ENCODE assay signal across 14 cellular contexts in genomic region chr7:20216637-20217036, GRCh38. TPM values are rescaled to one million over a fixed set of nuclear protein-coding genes. Genes with fewer than 3 reads are reported as not detected.
DNase-seq lines count a peak whose midpoint lies in the region; ATAC-seq and TF ChIP-seq lines count a peak whose summit lies in the region.
"Had no signal": no experiment of that assay in that cellular context is flagged by ENCODE, and none has a peak within 500 bp of the region (broad histone marks: within the 10 kb centered on the region; RNA-seq: fewer than 3 reads in every experiment).

No MANE protein-coding gene starts in this region.

- H3K4me3 Mint-ChIP-seq in GM23338, result peak overlapping the region; percentile 71
- H3K4me3 Mint-ChIP-seq in stimulated activated memory B cell treated with anti-CD40 and anti-IgM and Interleukin-4, amounts not matched to agents 10 μg/mL and 1 μg/mL and 100 μg/mL, for 72 hours, result peak overlapping the region; percentile 65
- H3K4me3 Mint-ChIP-seq in CD4-positive, alpha-beta memory T cell, result no peak overlapping the region
- H3K4me3 Mint-ChIP-seq in activated CD4-positive, alpha-beta memory T cell treated with anti-CD3 and anti-CD28 coated beads for 36 hours, result no peak overlapping the region
- H3K4me3 Mint-ChIP-seq: stimulated activated effector memory CD8-positive, alpha-beta T cell treated with anti-CD3 and anti-CD28 coated beads, Interleukin-12 subunit alpha, Interleukin-12 subunit beta, amount 100 ng/mL, for 72 hours had no signal

- peaks cover 36% of the 10 kb centered on the region for H3K4me1 Mint-ChIP-seq in GM23338
- peaks cover 54% of the 10 kb centered on the region for H3K4me1 Mint-ChIP-seq in stimulated activated memory B cell treated with anti-CD40 and anti-IgM and Interleukin-4, amounts not matched to agents 10 μg/mL and 1 μg/mL and 100 μg/mL, for 72 hours
- H3K4me1 Mint-ChIP-seq in CD4-positive, alpha-beta memory T cell, result peaks cover 0 to 2% (median 0%) of the 10 kb centered on the region in 4 donors
- H3K4me1 Mint-ChIP-seq in activated CD4-positive, alpha-beta memory T cell treated with anti-CD3 and anti-CD28 coated beads for 36 hours (ENCODE audit: low read depth), result no peaks in the 10 kb centered on the region

- H3K9ac ChIP-seq in OCI-LY1 (ENCODE audit: low read length), result peak overlapping the region; percentile 57
- H3K9ac ChIP-seq: GM23248 had no signal

- H3K79me2 ChIP-seq in GM23338 (replicated peaks; ENCODE audit: insufficient read depth) (no peaks in the 10 kb centered on the region), OCI-LY1 (ENCODE audit: insufficient read depth, low read length) (peaks cover 53% of the 10 kb centered on the region)

- peak overlapping the region; percentile 42 for H3K4me3 ChIP-seq in GM23338
- peak overlapping the region; percentile 65 for H3K4me3 ChIP-seq in OCI-LY1 (ENCODE audit: low read depth, low read length, poor library complexity, severe bottlenecking)
- H3K4me3 ChIP-seq in CD4-positive, alpha-beta memory T cell (ENCODE audit: low read length in 2 of 2), result no peak overlapping the region
- H3K4me3 ChIP-seq: BLaER1 treated with 17β-estradiol and CSF1 and Interleukin-3, amounts not matched to agents 10 nM and 100 nM; GM23248 had no signal

- H2AFZ ChIP-seq in GM23338, result no peak overlapping the region
- peak overlapping the region; percentile 6; the same call in 1 of the 2 replicates for H2AFZ ChIP-seq in OCI-LY1 (ENCODE audit: low read length)
- H2AFZ ChIP-seq: GM23248 had no signal

- peaks cover 4% of the 10 kb centered on the region; the same call in 2 of the 3 replicates for H3K9me3 Mint-ChIP-seq in GM23338
- H3K9me3 Mint-ChIP-seq in stimulated activated memory B cell treated with anti-CD40 and anti-IgM and Interleukin-4, amounts not matched to agents 10 μg/mL and 1 μg/mL and 100 μg/mL, for 72 hours, result peaks cover 2% of the 10 kb centered on the region
- peaks cover 0 to 6% (median 2%) of the 10 kb centered on the region in 8 donors for H3K9me3 Mint-ChIP-seq in CD4-positive, alpha-beta memory T cell
- no peaks in the 10 kb centered on the region for H3K9me3 Mint-ChIP-seq in activated CD4-positive, alpha-beta memory T cell treated with anti-CD3 and anti-CD28 coated beads for 36 hours

- no peaks in the 10 kb centered on the region for H3K36me3 ChIP-seq in GM23338 (ENCODE audit: insufficient read depth)
- peaks cover 23% of the 10 kb centered on the region for H3K36me3 ChIP-seq in OCI-LY1 (ENCODE audit: insufficient read depth, low read length)
- no peaks in the 10 kb centered on the region for H3K36me3 ChIP-seq in CD4-positive, alpha-beta memory T cell (ENCODE audit: insufficient read depth, low read length)

- no peak for ATAC-seq in GM23338
- no peak for ATAC-seq in foreskin keratinocyte
- no peak for ATAC-seq in stimulated activated memory B cell treated with anti-CD40 and anti-IgM and Interleukin-4, amounts not matched to agents 10 μg/mL and 1 μg/mL and 100 μg/mL, for 72 hours
- ATAC-seq: right cardiac atrium; stimulated activated effector memory CD8-positive, alpha-beta T cell treated with anti-CD3 and anti-CD28 coated beads, Interleukin-12 subunit alpha, Interleukin-12 subunit beta, amount 100 ng/mL, for 72 hours had no signal

- TF ChIP-seq CTCF in GM23338 (conservative IDR thresholded peaks at IDR 0.05; ENCODE audit: low read depth in 2 of 2) (no peak), OCI-LY1 (IDR thresholded peaks at IDR 0.05; ENCODE audit: low read length) (no peak), foreskin keratinocyte (conservative IDR thresholded peaks at IDR 0.05) (no peak)

- peaks cover 17% of the 10 kb centered on the region; the same call in 2 of the 3 replicates for H3K36me3 Mint-ChIP-seq in GM23338 (ENCODE audit: low read depth)
- H3K36me3 Mint-ChIP-seq in stimulated activated memory B cell treated with anti-CD40 and anti-IgM and Interleukin-4, amounts not matched to agents 10 μg/mL and 1 μg/mL and 100 μg/mL, for 72 hours, result peaks cover 15% of the 10 kb centered on the region
- H3K36me3 Mint-ChIP-seq in CD4-positive, alpha-beta memory T cell, result no peaks in the 10 kb centered on the region
- no peaks in the 10 kb centered on the region for H3K36me3 Mint-ChIP-seq in activated CD4-positive, alpha-beta memory T cell treated with anti-CD3 and anti-CD28 coated beads for 36 hours
- H3K36me3 Mint-ChIP-seq: stimulated activated effector memory CD8-positive, alpha-beta T cell treated with anti-CD3 and anti-CD28 coated beads, Interleukin-12 subunit alpha, Interleukin-12 subunit beta, amount 100 ng/mL, for 72 hours had no signal

- H3K9me3 ChIP-seq in OCI-LY1 (ENCODE audit: low read length), result no peaks in the 10 kb centered on the region
- H3K9me3 ChIP-seq in CD4-positive, alpha-beta memory T cell (ENCODE audit: control insufficient read depth in 1 of 2, low read length in 2 of 2), result no peaks in the 10 kb centered on the region

- H3K27me3 ChIP-seq in GM23338 (ENCODE audit: insufficient read depth), result no peaks in the 10 kb centered on the region
- no peaks in the 10 kb centered on the region for H3K27me3 ChIP-seq in OCI-LY1 (ENCODE audit: insufficient read depth, low read length)
- H3K27me3 ChIP-seq in foreskin keratinocyte, result no peaks in the 10 kb centered on the region
- H3K27me3 ChIP-seq in CD4-positive, alpha-beta memory T cell (ENCODE audit: insufficient read depth, low read length), result no peaks in the 10 kb centered on the region
- H3K27me3 ChIP-seq: BLaER1 treated with 17β-estradiol and CSF1 and Interleukin-3, amounts not matched to agents 10 nM and 100 nM had no signal

- DNase-seq in GM23338 (ENCODE audit: low spot score) (no peak), foreskin keratinocyte (no peak), Kasumi-1 (lab: John Stamatoyannopoulos, UW) (no peak)
- no peak for DNase-seq in CD4-positive, alpha-beta memory T cell
- DNase-seq in activated CD4-positive, alpha-beta memory T cell treated with anti-CD3 and anti-CD28 coated beads for 36 hours, result no peak
- DNase-seq: activated CD4-positive, alpha-beta T cell treated with anti-CD3 and anti-CD28 coated beads, Interleukin-2, amount 50 U/mL, for 4 hours; effector CD4-positive, alpha-beta T cell; GM23248; stimulated activated CD4-positive, alpha-beta T cell treated with anti-CD3 and anti-CD28 coated beads, Interleukin-4, amount 100 ng/mL, for 1 hour had no signal

- no peaks in the 10 kb centered on the region for H4K20me1 ChIP-seq in GM23338 (replicated peaks; ENCODE audit: insufficient read depth)
- H4K20me1 ChIP-seq in OCI-LY1 (ENCODE audit: insufficient read depth, low read length), result no peaks in the 10 kb centered on the region
- H4K20me1 ChIP-seq: BLaER1 treated with 17β-estradiol and CSF1 and Interleukin-3, amounts not matched to agents 10 nM and 100 nM had no signal

- H3K27me3 Mint-ChIP-seq in GM23338 (ENCODE audit: insufficient read depth, low read depth, poor library complexity), result peaks cover 5% of the 10 kb centered on the region
- H3K27me3 Mint-ChIP-seq in stimulated activated memory B cell treated with anti-CD40 and anti-IgM and Interleukin-4, amounts not matched to agents 10 μg/mL and 1 μg/mL and 100 μg/mL, for 72 hours, result no peaks in the 10 kb centered on the region
- no peaks in the 10 kb centered on the region for H3K27me3 Mint-ChIP-seq in CD4-positive, alpha-beta memory T cell
- H3K27me3 Mint-ChIP-seq in activated CD4-positive, alpha-beta memory T cell treated with anti-CD3 and anti-CD28 coated beads for 36 hours, result peaks cover 2% of the 10 kb centered on the region

- peak overlapping the region; percentile 99 for H3K27ac Mint-ChIP-seq in GM23338
- peak overlapping the region; percentile 89 for H3K27ac Mint-ChIP-seq in stimulated activated memory B cell treated with anti-CD40 and anti-IgM and Interleukin-4, amounts not matched to agents 10 μg/mL and 1 μg/mL and 100 μg/mL, for 72 hours
- H3K27ac Mint-ChIP-seq in CD4-positive, alpha-beta memory T cell, result no peak overlapping the region
- no peak overlapping the region for H3K27ac Mint-ChIP-seq in activated CD4-positive, alpha-beta memory T cell treated with anti-CD3 and anti-CD28 coated beads for 36 hours
- H3K27ac Mint-ChIP-seq: stimulated activated effector memory CD8-positive, alpha-beta T cell treated with anti-CD3 and anti-CD28 coated beads, Interleukin-12 subunit alpha, Interleukin-12 subunit beta, amount 100 ng/mL, for 72 hours had no signal

- H3K9me2 ChIP-seq in GM23338 (ENCODE audit: insufficient read depth) (no peaks in the 10 kb centered on the region), OCI-LY1 (ENCODE audit: low read depth, low read length) (no peaks in the 10 kb centered on the region)

- intact Hi-C loops in CD4-positive, alpha-beta memory T cell (cut with micrococcal nuclease), result no loop called here
- intact Hi-C loops in activated CD4-positive, alpha-beta memory T cell treated with anti-CD3 and anti-CD28 coated beads for 36 hours (cut with micrococcal nuclease), result no loop called here

- H3K4me2 ChIP-seq in GM23338 (peak overlapping the region; percentile 44), OCI-LY1 (ENCODE audit: low read length) (peak overlapping the region; percentile 66)

- CTCF ChIA-PET in CD4-positive, alpha-beta memory T cell (lab: Charles Lee; ENCODE audit: partially characterized antibody), result no interaction called here
- CTCF ChIA-PET in activated CD4-positive, alpha-beta memory T cell treated with anti-CD3 and anti-CD28 coated beads for 36 hours (lab: Charles Lee), result no interaction called here

- H3K4me1 ChIP-seq in GM23338 (ENCODE audit: insufficient read depth), result peaks cover 13% of the 10 kb centered on the region; the same call in 1 of the 2 replicates
- peaks cover 67% of the 10 kb centered on the region for H3K4me1 ChIP-seq in OCI-LY1 (ENCODE audit: insufficient read depth, low read length, severe bottlenecking)
- H3K4me1 ChIP-seq in foreskin keratinocyte, result peaks cover 26% of the 10 kb centered on the region
- no peaks in the 10 kb centered on the region for H3K4me1 ChIP-seq in CD4-positive, alpha-beta memory T cell (ENCODE audit: insufficient read depth, low read length)

- H3F3A ChIP-seq in GM23338 (replicated peaks; ENCODE audit: low read depth), result no peaks in the 10 kb centered on the region
- H3F3A ChIP-seq in OCI-LY1 (ENCODE audit: insufficient read depth, low read length), result peaks cover 18% of the 10 kb centered on the region

- H3K27ac ChIP-seq in GM23338 (ENCODE audit: low read depth), result no peak overlapping the region
- peak overlapping the region; percentile 96 for H3K27ac ChIP-seq in OCI-LY1 (ENCODE audit: low read depth, low read length, poor library complexity, severe bottlenecking)
- peak overlapping the region; percentile 93 for H3K27ac ChIP-seq in foreskin keratinocyte
- H3K27ac ChIP-seq in CD4-positive, alpha-beta memory T cell (ENCODE audit: low read depth, low read length), result no peak overlapping the region
- H3K27ac ChIP-seq: GM23248 had no signal

- POLR2A ChIA-PET in CD4-positive, alpha-beta memory T cell (lab: Charles Lee; ENCODE audit: partially characterized antibody), result no interaction called here
- POLR2A ChIA-PET in activated CD4-positive, alpha-beta memory T cell treated with anti-CD3 and anti-CD28 coated beads for 36 hours (lab: Charles Lee), result no interaction called here

RNA-seq across cellular contexts. Expression of gene MACC1, which starts 0.5 kb away (rescaled TPM):
- 13.4 and 14.2 TPM in 2 replicates for total RNA-seq in GM23338 (2014; rRNA removed; shearing (Covaris generic))
- polyA plus RNA-seq in GM23338 (2016; fragmentation: Nextera tagmentation; extraction: Ambion mirVana) (3.4 and 5.2 TPM in 2 replicates), foreskin keratinocyte (0.91 and 1.8 TPM in 2 replicates)
- total RNA-seq in foreskin keratinocyte, result 7.9 and 15.2 TPM in 2 replicates
- under 1 TPM in 1 of 2 experiments, not detected in 1; 0.09 TPM for total RNA-seq in CD4-positive, alpha-beta memory T cell
- polyA plus RNA-seq in CD4-positive, alpha-beta memory T cell, result under 1 TPM in 1 of 2 donors, not detected in 1; 0.05 TPM
- under 1 TPM; 0.10 TPM for total RNA-seq in activated CD4-positive, alpha-beta memory T cell treated with anti-CD3 and anti-CD28 coated beads for 36 hours

Comparison
In these comparisons a context has a peak if more than half of its experiments do, and no peak if none do; other contexts are left out.
1. H3K27ac ChIP-seq: peak in OCI-LY1 (single experiment) and foreskin keratinocyte (single experiment); none in GM23338 (single experiment) and CD4-positive, alpha-beta memory T cell (single experiment).
2. H3K4me3 ChIP-seq: peak in GM23338 (single experiment) and OCI-LY1 (single experiment); none in CD4-positive, alpha-beta memory T cell (0 of 2).
3. H3K27ac Mint-ChIP-seq: peak in GM23338 (single experiment) and stimulated activated memory B cell treated with anti-CD40 and anti-IgM and Interleukin-4, amounts not matched to agents 10 μg/mL and 1 μg/mL and 100 μg/mL, for 72 hours (single experiment); none in CD4-positive, alpha-beta memory T cell (0 of 7) and activated CD4-positive, alpha-beta memory T cell treated with anti-CD3 and anti-CD28 coated beads for 36 hours (single experiment).
4. H3K4me3 Mint-ChIP-seq: peak in GM23338 (single experiment) and stimulated activated memory B cell treated with anti-CD40 and anti-IgM and Interleukin-4, amounts not matched to agents 10 μg/mL and 1 μg/mL and 100 μg/mL, for 72 hours (single experiment); none in CD4-positive, alpha-beta memory T cell (0 of 8) and activated CD4-positive, alpha-beta memory T cell treated with anti-CD3 and anti-CD28 coated beads for 36 hours (single experiment).